In genomic region chr11:63567044-63567840, GRCh38 we compare ENCODE assay signal across 8 cellular contexts. TPM values are rescaled to one million over a fixed set of nuclear protein-coding genes. Genes with fewer than 3 reads are reported as not detected.
DNase-seq lines count a peak whose midpoint lies in the region; ATAC-seq and TF ChIP-seq lines count a peak whose summit lies in the region.

No MANE protein-coding gene starts in this region.

- peaks cover 57% of the 10 kb centered on the region for H3K4me1 Mint-ChIP-seq in activated naive CD4-positive, alpha-beta T cell treated with anti-CD3 and anti-CD28 coated beads, Interleukin-2, amount 50 U/mL, for 24 hours

- peak overlapping the region; percentile 42; the same call in 1 of the 2 replicates for H3K27ac ChIP-seq in Panc1 (ENCODE audit: low read length)

- CTCF ChIA-PET in BJ (lab: Yijun Ruan, JAX) (no interaction called here), Panc1 (lab: Charles Lee) (no interaction called here)

- no peak overlapping the region for H3K4me3 ChIP-seq in BJ (ENCODE audit: low read depth, low read length)
- H3K4me3 ChIP-seq in Panc1 (ENCODE audit: low read depth in 2 of 2, low read length in 2 of 2) = no peak overlapping the region

- DNase-seq in BJ (ENCODE audit: low read depth) (peak; percentile 61), Panc1 (ENCODE audit: low read depth, low spot score) (peak; percentile 25), hepatic stellate cell (ENCODE audit: low spot score) (peak; percentile 57), GM19238 (ENCODE audit: insufficient read length, low spot score) (no peak)
- DNase-seq in stimulated activated CD4-positive, alpha-beta T cell treated with anti-CD3 and anti-CD28 coated beads, Interleukin-4, amount 100 ng/mL, for 1 hour = peak; percentile 46

- H3K27me3 ChIP-seq in BJ (ENCODE audit: control insufficient read depth, insufficient read depth, low read length) (no peaks in the 10 kb centered on the region), Panc1 (ENCODE audit: control insufficient read depth, insufficient read depth, low read length) (no peaks in the 10 kb centered on the region; the same call in 1 of the 2 replicates)

- H3K4me3 Mint-ChIP-seq in activated naive CD4-positive, alpha-beta T cell treated with anti-CD3 and anti-CD28 coated beads, Interleukin-2, amount 50 U/mL, for 24 hours = peak overlapping the region; percentile 57

- no peaks in the 10 kb centered on the region for H3K36me3 ChIP-seq in BJ (ENCODE audit: control insufficient read depth, insufficient read depth, low read length)
- no peaks in the 10 kb centered on the region for H3K36me3 ChIP-seq in Panc1 (ENCODE audit: control insufficient read depth, insufficient read depth, low read length)

- TF ChIP-seq CTCF in BJ (IDR thresholded peaks at IDR 0.05; ENCODE audit: insufficient read depth, low read depth, low read length) (no peak), Panc1 (IDR thresholded peaks at IDR 0.05) (no peak)

- no peaks in the 10 kb centered on the region for H3K9me3 Mint-ChIP-seq in activated naive CD4-positive, alpha-beta T cell treated with anti-CD3 and anti-CD28 coated beads, Interleukin-2, amount 50 U/mL, for 24 hours

- ATAC-seq in GM19043 (IDR thresholded peaks at IDR 0.05; ENCODE audit: low read depth, unreplicated experiment) (peak; percentile 76), HG03196 (IDR thresholded peaks at IDR 0.05; ENCODE audit: unreplicated experiment) (peak; percentile 76), Panc1 (peak; percentile 89)

- H3K27me3 Mint-ChIP-seq in activated naive CD4-positive, alpha-beta T cell treated with anti-CD3 and anti-CD28 coated beads, Interleukin-2, amount 50 U/mL, for 24 hours = no peaks in the 10 kb centered on the region

- BruUV-seq in Panc1 (replicated peaks; lab: Mats Ljungman, UMichigan) = no TSS peak

- POLR2A ChIA-PET in BJ (lab: Charles Lee) (no interaction called here), Panc1 (lab: Charles Lee) (no interaction called here)

- in situ Hi-C loops in Panc1 (cut with HindIII; ENCODE audit: low pct_unique_long_range_greater_than_20kb, low sequenced_read_pairs) = no loop called here

- H3K27ac Mint-ChIP-seq in activated naive CD4-positive, alpha-beta T cell treated with anti-CD3 and anti-CD28 coated beads, Interleukin-2, amount 50 U/mL, for 24 hours = peak overlapping the region; percentile 92

- H3K4me1 ChIP-seq in Panc1 (ENCODE audit: control insufficient read depth, insufficient read depth, low read length) = peaks cover 7% of the 10 kb centered on the region

- H3K36me3 Mint-ChIP-seq in activated naive CD4-positive, alpha-beta T cell treated with anti-CD3 and anti-CD28 coated beads, Interleukin-2, amount 50 U/mL, for 24 hours = no peaks in the 10 kb centered on the region

- intact Hi-C loops in Panc1 (cut with micrococcal nuclease; ENCODE audit: unreplicated experiment) = no loop called here

- no peaks in the 10 kb centered on the region for H3K9me3 ChIP-seq in Panc1 (ENCODE audit: control insufficient read depth, insufficient read depth, low read depth, low read length)

RNA-seq across cellular contexts. Expression of gene PLAAT2, which starts 4.1 kb away (rescaled TPM):
- not detected in 2 replicates for polyA plus RNA-seq in BJ (2011; rRNA removed)
- polyA minus RNA-seq in BJ (2011; rRNA and poly(A)+ RNA removed) = not detected in 2 replicates
- not detected for total RNA-seq in Panc1 (2021; ENCODE audit: unreplicated experiment)
- not detected for polyA plus RNA-seq in Panc1 (2012; ENCODE audit: insufficient read length)

RNA-seq across cellular contexts. Expression of gene PLAAT4, which starts 30.6 kb away (rescaled TPM):
- polyA plus RNA-seq in BJ (2011; rRNA removed) = 6.6 and 7.1 TPM in 2 replicates
- polyA minus RNA-seq in BJ (2011; rRNA and poly(A)+ RNA removed) = 1.2 and 3.2 TPM in 2 replicates
- total RNA-seq in Panc1 (2021; ENCODE audit: unreplicated experiment) = 15.2 TPM
- 5.7 TPM for polyA plus RNA-seq in Panc1 (2012; ENCODE audit: insufficient read length)

RNA-seq across cellular contexts. Expression of gene PLAAT3, which starts 47.0 kb away (rescaled TPM):
- polyA plus RNA-seq in BJ (2011; rRNA removed) = 12.5 and 17.6 TPM in 2 replicates
- polyA minus RNA-seq in BJ (2011; rRNA and poly(A)+ RNA removed) = 5.3 and 13.8 TPM in 2 replicates
- total RNA-seq in Panc1 (2021; ENCODE audit: unreplicated experiment) = 32.6 TPM
- polyA plus RNA-seq in Panc1 (2012; ENCODE audit: insufficient read length) = 49.0 TPM
